In the genomic region with DNA sequence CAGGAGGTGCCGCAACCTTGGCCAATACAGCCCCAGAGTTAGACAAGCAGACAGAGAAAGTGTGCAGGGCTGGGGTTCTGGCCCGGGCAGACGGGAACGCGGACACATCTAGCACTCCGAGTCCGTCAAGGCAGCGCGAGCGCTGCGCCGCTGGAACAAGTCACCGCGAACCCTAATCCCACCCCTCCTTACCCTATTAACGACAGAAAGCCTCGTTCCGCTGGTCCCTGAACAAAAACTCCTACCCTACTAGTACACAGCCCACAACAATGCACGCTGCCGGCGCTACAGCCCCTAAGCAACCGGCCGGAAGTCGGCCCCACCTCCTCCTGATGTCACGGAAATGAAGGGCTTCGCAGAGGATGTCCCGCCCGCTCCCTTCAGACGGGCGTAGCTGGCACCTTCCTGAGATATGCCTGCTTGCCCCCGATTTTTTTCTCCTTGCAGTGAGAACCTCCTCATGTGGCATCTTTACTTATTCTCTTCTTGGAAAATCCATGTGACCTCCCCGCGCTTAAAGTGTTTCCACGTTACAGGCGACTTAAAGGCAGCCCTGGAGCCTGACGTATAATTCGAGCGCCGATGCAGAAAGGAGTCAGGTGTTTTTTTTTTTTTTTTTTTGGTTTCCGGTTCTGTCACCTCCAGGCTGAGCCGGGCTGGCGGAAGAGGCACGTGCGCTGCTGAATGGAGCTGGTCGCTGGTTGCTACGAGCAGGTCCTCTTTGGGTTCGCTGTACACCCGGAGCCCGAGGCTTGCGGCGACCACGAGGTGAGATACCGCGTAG, we compare ENCODE assay signal across 1 cellular context.
TF ChIP-seq lines count a peak whose summit lies in the region.

A gene (minus strand): TSS at position 315 of the 784 bp plus-strand sequence. CDS start 7,066 bp downstream, outside the sequence.
A gene with protein sequence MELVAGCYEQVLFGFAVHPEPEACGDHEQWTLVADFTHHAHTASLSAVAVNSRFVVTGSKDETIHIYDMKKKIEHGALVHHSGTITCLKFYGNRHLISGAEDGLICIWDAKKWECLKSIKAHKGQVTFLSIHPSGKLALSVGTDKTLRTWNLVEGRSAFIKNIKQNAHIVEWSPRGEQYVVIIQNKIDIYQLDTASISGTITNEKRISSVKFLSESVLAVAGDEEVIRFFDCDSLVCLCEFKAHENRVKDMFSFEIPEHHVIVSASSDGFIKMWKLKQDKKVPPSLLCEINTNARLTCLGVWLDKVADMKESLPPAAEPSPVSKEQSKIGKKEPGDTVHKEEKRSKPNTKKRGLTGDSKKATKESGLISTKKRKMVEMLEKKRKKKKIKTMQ (plus strand): TSS at position 671 of the 784 bp plus-strand sequence. CDS start 14 bp downstream, at position 685.

TF ChIP-seq in HepG2, 621 proteins besides CTCF, POLR2A, EP300 and RAD21 (continued from another document and continues in another):
- TF ChIP-seq, protein P1, sequence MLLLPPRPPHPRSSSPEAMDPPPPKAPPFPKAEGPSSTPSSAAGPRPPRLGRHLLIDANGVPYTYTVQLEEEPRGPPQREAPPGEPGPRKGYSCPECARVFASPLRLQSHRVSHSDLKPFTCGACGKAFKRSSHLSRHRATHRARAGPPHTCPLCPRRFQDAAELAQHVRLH (CRISPR knock-in tag; IDR thresholded peaks at IDR 0.05; ENCODE audit: borderline replicate concordance, low read depth) = peak; percentile 70; the same call in 1 of the 2 replicates
- TF ChIP-seq ZNF33A (CRISPR knock-in tag; IDR thresholded peaks at IDR 0.05; ENCODE audit: borderline replicate concordance) = peak; percentile 53; the same call in 1 of the 2 replicates
- TF ChIP-seq SALL1 (CRISPR knock-in tag; IDR thresholded peaks at IDR 0.05) = peak; percentile 55
- 0 out of 2 replicates have a peak, but pooled peaks have one; percentile 39 for TF ChIP-seq ZNF543 (CRISPR knock-in tag; IDR thresholded peaks at IDR 0.05)
- no peak for TF ChIP-seq ZNF510 (CRISPR knock-in tag; IDR thresholded peaks at IDR 0.05; ENCODE audit: low read depth)
- TF ChIP-seq, protein P2, sequence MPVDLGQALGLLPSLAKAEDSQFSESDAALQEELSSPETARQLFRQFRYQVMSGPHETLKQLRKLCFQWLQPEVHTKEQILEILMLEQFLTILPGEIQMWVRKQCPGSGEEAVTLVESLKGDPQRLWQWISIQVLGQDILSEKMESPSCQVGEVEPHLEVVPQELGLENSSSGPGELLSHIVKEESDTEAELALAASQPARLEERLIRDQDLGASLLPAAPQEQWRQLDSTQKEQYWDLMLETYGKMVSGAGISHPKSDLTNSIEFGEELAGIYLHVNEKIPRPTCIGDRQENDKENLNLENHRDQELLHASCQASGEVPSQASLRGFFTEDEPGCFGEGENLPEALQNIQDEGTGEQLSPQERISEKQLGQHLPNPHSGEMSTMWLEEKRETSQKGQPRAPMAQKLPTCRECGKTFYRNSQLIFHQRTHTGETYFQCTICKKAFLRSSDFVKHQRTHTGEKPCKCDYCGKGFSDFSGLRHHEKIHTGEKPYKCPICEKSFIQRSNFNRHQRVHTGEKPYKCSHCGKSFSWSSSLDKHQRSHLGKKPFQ (CRISPR knock-in tag; IDR thresholded peaks at IDR 0.05; ENCODE audit: insufficient replicate concordance) = no peak
- TF ChIP-seq, protein P3, sequence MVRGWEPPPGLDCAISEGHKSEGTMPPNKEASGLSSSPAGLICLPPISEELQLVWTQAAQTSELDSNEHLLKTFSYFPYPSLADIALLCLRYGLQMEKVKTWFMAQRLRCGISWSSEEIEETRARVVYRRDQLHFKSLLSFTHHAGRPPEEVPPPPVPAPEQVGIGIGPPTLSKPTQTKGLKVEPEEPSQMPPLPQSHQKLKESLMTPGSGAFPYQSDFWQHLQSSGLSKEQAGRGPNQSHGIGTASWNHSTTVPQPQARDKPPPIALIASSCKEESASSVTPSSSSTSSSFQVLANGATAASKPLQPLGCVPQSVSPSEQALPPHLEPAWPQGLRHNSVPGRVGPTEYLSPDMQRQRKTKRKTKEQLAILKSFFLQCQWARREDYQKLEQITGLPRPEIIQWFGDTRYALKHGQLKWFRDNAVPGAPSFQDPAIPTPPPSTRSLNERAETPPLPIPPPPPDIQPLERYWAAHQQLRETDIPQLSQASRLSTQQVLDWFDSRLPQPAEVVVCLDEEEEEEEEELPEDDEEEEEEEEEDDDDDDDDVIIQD (CRISPR knock-in tag; IDR thresholded peaks at IDR 0.05; ENCODE audit: low read depth) = peak; percentile 20; the same call in 1 of the 2 replicates
- TF ChIP-seq CC2D1A (CRISPR knock-in tag; IDR thresholded peaks at IDR 0.05) = no peak
- TF ChIP-seq ZFP62 (CRISPR knock-in tag; IDR thresholded peaks at IDR 0.05) = no peak
- TF ChIP-seq YEATS2 (CRISPR knock-in tag; IDR thresholded peaks at IDR 0.05; ENCODE audit: borderline replicate concordance) = peak; percentile 99
- no peak for TF ChIP-seq STAT5B (CRISPR knock-in tag; IDR thresholded peaks at IDR 0.05)
- TF ChIP-seq, protein P4, sequence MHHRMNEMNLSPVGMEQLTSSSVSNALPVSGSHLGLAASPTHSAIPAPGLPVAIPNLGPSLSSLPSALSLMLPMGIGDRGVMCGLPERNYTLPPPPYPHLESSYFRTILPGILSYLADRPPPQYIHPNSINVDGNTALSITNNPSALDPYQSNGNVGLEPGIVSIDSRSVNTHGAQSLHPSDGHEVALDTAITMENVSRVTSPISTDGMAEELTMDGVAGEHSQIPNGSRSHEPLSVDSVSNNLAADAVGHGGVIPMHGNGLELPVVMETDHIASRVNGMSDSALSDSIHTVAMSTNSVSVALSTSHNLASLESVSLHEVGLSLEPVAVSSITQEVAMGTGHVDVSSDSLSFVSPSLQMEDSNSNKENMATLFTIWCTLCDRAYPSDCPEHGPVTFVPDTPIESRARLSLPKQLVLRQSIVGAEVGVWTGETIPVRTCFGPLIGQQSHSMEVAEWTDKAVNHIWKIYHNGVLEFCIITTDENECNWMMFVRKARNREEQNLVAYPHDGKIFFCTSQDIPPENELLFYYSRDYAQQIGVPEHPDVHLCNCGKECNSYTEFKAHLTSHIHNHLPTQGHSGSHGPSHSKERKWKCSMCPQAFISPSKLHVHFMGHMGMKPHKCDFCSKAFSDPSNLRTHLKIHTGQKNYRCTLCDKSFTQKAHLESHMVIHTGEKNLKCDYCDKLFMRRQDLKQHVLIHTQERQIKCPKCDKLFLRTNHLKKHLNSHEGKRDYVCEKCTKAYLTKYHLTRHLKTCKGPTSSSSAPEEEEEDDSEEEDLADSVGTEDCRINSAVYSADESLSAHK (CRISPR knock-in tag; IDR thresholded peaks at IDR 0.05; ENCODE audit: borderline replicate concordance) = no peak
- peak; percentile 71; the same call in 1 of the 2 replicates for TF ChIP-seq ZBTB21 (CRISPR knock-in tag; IDR thresholded peaks at IDR 0.05)
- TF ChIP-seq POLR2G (IDR thresholded peaks at IDR 0.05; ENCODE audit: low read depth, low read length) = peak; percentile 98
- TF ChIP-seq, protein P5, sequence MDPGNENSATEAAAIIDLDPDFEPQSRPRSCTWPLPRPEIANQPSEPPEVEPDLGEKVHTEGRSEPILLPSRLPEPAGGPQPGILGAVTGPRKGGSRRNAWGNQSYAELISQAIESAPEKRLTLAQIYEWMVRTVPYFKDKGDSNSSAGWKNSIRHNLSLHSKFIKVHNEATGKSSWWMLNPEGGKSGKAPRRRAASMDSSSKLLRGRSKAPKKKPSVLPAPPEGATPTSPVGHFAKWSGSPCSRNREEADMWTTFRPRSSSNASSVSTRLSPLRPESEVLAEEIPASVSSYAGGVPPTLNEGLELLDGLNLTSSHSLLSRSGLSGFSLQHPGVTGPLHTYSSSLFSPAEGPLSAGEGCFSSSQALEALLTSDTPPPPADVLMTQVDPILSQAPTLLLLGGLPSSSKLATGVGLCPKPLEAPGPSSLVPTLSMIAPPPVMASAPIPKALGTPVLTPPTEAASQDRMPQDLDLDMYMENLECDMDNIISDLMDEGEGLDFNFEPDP (CRISPR knock-in tag; conservative IDR thresholded peaks at IDR 0.05) = no peak
- 0 out of 2 replicates have a peak, but pooled peaks have one; percentile 33 for TF ChIP-seq WIZ (CRISPR knock-in tag; IDR thresholded peaks at IDR 0.05)
- peak; percentile 98 for TF ChIP-seq HDAC1 (CRISPR knock-in tag; IDR thresholded peaks at IDR 0.05)
- TF ChIP-seq, protein P6, sequence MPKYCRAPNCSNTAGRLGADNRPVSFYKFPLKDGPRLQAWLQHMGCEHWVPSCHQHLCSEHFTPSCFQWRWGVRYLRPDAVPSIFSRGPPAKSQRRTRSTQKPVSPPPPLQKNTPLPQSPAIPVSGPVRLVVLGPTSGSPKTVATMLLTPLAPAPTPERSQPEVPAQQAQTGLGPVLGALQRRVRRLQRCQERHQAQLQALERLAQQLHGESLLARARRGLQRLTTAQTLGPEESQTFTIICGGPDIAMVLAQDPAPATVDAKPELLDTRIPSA (CRISPR knock-in tag; IDR thresholded peaks at IDR 0.05; ENCODE audit: borderline replicate concordance) = 0 out of 2 replicates have a peak, but pooled peaks have one; percentile 15
- no peak; the same call in 1 of the 2 replicates for TF ChIP-seq ZNF790 (CRISPR knock-in tag; IDR thresholded peaks at IDR 0.05; ENCODE audit: borderline replicate concordance)
- TF ChIP-seq ZNF788 (CRISPR knock-in tag; IDR thresholded peaks at IDR 0.05; ENCODE audit: borderline replicate concordance) = peak; percentile 75; the same call in 1 of the 2 replicates
- TF ChIP-seq HNRNPLL (IDR thresholded peaks at IDR 0.05; ENCODE audit: low read depth, low read length, poor library complexity, severe bottlenecking) = peak; percentile 78
- TF ChIP-seq, protein P7, sequence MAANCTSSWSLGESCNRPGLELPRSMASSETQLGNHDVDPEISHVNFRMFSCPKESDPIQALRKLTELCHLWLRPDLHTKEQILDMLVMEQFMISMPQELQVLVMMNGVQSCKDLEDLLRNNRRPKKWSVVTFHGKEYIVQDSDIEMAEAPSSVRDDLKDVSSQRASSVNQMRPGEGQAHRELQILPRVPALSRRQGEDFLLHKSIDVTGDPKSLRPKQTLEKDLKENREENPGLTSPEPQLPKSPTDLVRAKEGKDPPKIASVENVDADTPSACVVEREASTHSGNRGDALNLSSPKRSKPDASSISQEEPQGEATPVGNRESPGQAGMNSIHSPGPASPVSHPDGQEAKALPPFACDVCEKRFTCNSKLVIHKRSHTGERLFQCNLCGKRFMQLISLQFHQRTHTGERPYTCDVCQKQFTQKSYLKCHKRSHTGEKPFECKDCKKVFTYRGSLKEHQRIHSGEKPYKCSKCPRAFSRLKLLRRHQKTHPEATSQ (CRISPR knock-in tag; IDR thresholded peaks at IDR 0.05; ENCODE audit: borderline replicate concordance) = peak; percentile 81; the same call in 1 of the 2 replicates
- no peak for TF ChIP-seq TBP (CRISPR knock-in tag; IDR thresholded peaks at IDR 0.05)
- TF ChIP-seq HNF4A (CRISPR knock-in tag; IDR thresholded peaks at IDR 0.05) = 0 out of 2 replicates have a peak, but pooled peaks have one; percentile 23
- no peak; the same call in 1 of the 2 replicates for TF ChIP-seq ZNF225 (CRISPR knock-in tag; IDR thresholded peaks at IDR 0.05)
- peak; percentile 70 for TF ChIP-seq RXRA (CRISPR knock-in tag; IDR thresholded peaks at IDR 0.05)
- TF ChIP-seq, protein P8, sequence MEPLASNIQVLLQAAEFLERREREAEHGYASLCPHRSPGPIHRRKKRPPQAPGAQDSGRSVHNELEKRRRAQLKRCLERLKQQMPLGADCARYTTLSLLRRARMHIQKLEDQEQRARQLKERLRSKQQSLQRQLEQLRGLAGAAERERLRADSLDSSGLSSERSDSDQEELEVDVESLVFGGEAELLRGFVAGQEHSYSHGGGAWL (CRISPR knock-in tag; IDR thresholded peaks at IDR 0.05) = peak; percentile 93; the same call in 1 of the 2 replicates
- TF ChIP-seq, protein P9, sequence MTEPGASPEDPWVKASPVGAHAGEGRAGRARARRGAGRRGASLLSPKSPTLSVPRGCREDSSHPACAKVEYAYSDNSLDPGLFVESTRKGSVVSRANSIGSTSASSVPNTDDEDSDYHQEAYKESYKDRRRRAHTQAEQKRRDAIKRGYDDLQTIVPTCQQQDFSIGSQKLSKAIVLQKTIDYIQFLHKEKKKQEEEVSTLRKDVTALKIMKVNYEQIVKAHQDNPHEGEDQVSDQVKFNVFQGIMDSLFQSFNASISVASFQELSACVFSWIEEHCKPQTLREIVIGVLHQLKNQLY (CRISPR knock-in tag; IDR thresholded peaks at IDR 0.05) = 0 out of 2 replicates have a peak, but pooled peaks have one; percentile 23
- TF ChIP-seq HCFC1 (IDR thresholded peaks at IDR 0.05; ENCODE audit: low read depth, low read length) = peak; percentile 74; the same call in 1 of the 2 replicates
- TF ChIP-seq ZMYM3 (CRISPR knock-in tag; IDR thresholded peaks at IDR 0.05) = no peak
- TF ChIP-seq, protein P10, sequence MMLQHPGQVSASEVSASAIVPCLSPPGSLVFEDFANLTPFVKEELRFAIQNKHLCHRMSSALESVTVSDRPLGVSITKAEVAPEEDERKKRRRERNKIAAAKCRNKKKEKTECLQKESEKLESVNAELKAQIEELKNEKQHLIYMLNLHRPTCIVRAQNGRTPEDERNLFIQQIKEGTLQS (CRISPR knock-in tag; IDR thresholded peaks at IDR 0.05) = peak; percentile 9; the same call in 1 of the 2 replicates
- no peak for TF ChIP-seq NFATC3 (CRISPR knock-in tag; IDR thresholded peaks at IDR 0.05)
- peak; percentile 97 for TF ChIP-seq REPIN1 (CRISPR knock-in tag; IDR thresholded peaks at IDR 0.05; ENCODE audit: borderline replicate concordance, low read depth)
- peak; percentile 23; the same call in 1 of the 2 replicates for TF ChIP-seq CCDC6 (CRISPR knock-in tag; IDR thresholded peaks at IDR 0.05)
- no peak for TF ChIP-seq ZNF251 (CRISPR knock-in tag; IDR thresholded peaks at IDR 0.05)
- TF ChIP-seq KAT2B (IDR thresholded peaks at IDR 0.05; ENCODE audit: borderline replicate concordance, low read depth, low read length) = 0 out of 2 replicates have a peak, but pooled peaks have one; percentile 14
- peak; percentile 47; the same call in 1 of the 2 replicates for TF ChIP-seq NAIF1 (CRISPR knock-in tag; IDR thresholded peaks at IDR 0.05; ENCODE audit: borderline replicate concordance)
- TF ChIP-seq, protein P11, sequence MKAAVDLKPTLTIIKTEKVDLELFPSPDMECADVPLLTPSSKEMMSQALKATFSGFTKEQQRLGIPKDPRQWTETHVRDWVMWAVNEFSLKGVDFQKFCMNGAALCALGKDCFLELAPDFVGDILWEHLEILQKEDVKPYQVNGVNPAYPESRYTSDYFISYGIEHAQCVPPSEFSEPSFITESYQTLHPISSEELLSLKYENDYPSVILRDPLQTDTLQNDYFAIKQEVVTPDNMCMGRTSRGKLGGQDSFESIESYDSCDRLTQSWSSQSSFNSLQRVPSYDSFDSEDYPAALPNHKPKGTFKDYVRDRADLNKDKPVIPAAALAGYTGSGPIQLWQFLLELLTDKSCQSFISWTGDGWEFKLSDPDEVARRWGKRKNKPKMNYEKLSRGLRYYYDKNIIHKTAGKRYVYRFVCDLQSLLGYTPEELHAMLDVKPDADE (CRISPR knock-in tag; IDR thresholded peaks at IDR 0.05) = no peak; the same call in 1 of the 2 replicates
- TF ChIP-seq ATAD3A (CRISPR knock-in tag; IDR thresholded peaks at IDR 0.05) = no peak
- TF ChIP-seq, protein P12, sequence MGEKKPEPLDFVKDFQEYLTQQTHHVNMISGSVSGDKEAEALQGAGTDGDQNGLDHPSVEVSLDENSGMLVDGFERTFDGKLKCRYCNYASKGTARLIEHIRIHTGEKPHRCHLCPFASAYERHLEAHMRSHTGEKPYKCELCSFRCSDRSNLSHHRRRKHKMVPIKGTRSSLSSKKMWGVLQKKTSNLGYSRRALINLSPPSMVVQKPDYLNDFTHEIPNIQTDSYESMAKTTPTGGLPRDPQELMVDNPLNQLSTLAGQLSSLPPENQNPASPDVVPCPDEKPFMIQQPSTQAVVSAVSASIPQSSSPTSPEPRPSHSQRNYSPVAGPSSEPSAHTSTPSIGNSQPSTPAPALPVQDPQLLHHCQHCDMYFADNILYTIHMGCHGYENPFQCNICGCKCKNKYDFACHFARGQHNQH (CRISPR knock-in tag; IDR thresholded peaks at IDR 0.05) = no peak; the same call in none of the 2 replicates
- peak; percentile 65; the same call in 1 of the 2 replicates for TF ChIP-seq SIX1 (CRISPR knock-in tag; IDR thresholded peaks at IDR 0.05; ENCODE audit: borderline replicate concordance)
- peak; percentile 95 for TF ChIP-seq ZBTB3 (CRISPR knock-in tag; IDR thresholded peaks at IDR 0.05; ENCODE audit: borderline replicate concordance, low read depth)
- peak; percentile 88 for TF ChIP-seq NR2C2 (CRISPR knock-in tag; IDR thresholded peaks at IDR 0.05; ENCODE audit: borderline replicate concordance)
